8 cellular contexts compared by ENCODE assay signal in the genomic region with DNA sequence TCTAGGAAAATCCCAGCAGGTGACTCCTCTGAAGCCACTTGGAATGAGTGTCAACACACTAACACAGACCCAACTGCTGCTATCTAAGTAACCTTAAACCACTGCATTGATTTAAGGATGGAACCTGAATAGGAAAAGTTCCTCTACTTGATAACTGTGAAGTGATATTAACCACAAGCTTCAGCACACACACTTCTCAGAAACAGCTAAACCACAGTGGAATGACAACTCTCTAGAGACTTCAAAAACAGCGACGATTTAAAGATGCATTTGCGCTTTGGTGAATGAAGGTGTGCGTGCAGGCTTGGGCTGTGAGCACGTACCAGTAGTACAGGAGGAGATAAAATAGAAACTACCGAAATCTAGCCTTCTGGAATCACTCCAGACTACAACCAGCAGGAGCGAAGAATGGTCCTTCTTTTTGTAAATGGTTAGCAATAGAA.
A peak's percentile ranks its signal among the peaks of the same experiment; 100 is the strongest.
DNase-seq lines count a peak whose midpoint lies in the region; ATAC-seq, FAIRE-seq and TF ChIP-seq lines count a peak whose summit lies in the region.

No MANE protein-coding gene starts in this region.

- DNase-seq in AML-193 (lab: John Stamatoyannopoulos, UW), result peak; percentile 17 to 31
- DNase-seq in NCI-H2107 treated with DMSO at 0.1 percent for 48 hours (lab: John Stamatoyannopoulos, UW; ENCODE audit: unreplicated experiment), result peak; percentile 67
- peak; percentile 45 to 63 for DNase-seq in activated T-cell treated with anti-CD3 and anti-CD28 coated beads, Interleukin-2, amount 50 U/mL, for 48 hours
- DNase-seq in Right ventricle myocardium superior, result no peak
- DNase-seq in gastrocnemius medialis, result no peak
- no peak for DNase-seq in cerebellum (ENCODE audit: low spot score)
- DNase-seq in H54 (ENCODE audit: insufficient read length, low spot score), result no peak

- peak overlapping the region; percentile 90 to 97 (median 93) for H3K27ac ChIP-seq in gastrocnemius medialis

- in situ Hi-C loops in gastrocnemius medialis (cut with MboI; ENCODE audit: low sequenced_read_pairs in 4 of 4), result loop anchor here in 1 of 4 donors (10.0 kb wide), 1 partner anchor 115 kb away; no protein-coding TSS in a partner anchor

- H3K4me1 ChIP-seq in gastrocnemius medialis, result peaks cover 33 to 52% of the 10 kb centered on the region in 2 donors

- no peak for FAIRE-seq in H54 (lab: Jason Lieb, UNC)

- TF ChIP-seq CTCF in gastrocnemius medialis (IDR thresholded peaks at IDR 0.05 in 4 of 5, conservative IDR thresholded peaks at IDR 0.05 in 1 of 5), result no peak

- H3K36me3 ChIP-seq in gastrocnemius medialis, result peaks cover 0 to 11% of the 10 kb centered on the region in 2 donors

- H3K4me3 ChIP-seq in gastrocnemius medialis, result peak overlapping the region; percentile 68 to 88 (median 78)

- no peaks in the 10 kb centered on the region for H3K27me3 ChIP-seq in gastrocnemius medialis

- intact Hi-C loops in Right ventricle myocardium superior (cut with DNase I) (loop anchor here (5.0 kb wide), 1 partner anchor 113 kb away; no protein-coding TSS in a partner anchor), gastrocnemius medialis (cut with DNase I; ENCODE audit: low total_unique reads) (loop anchor here (5.0 kb wide), 3 partner anchors 83 to 138 kb away; a partner anchor contains a TSS)

- TF ChIP-seq POLR2A in gastrocnemius medialis (IDR thresholded peaks at IDR 0.05) (peak in 1 of 2 donors; percentile 45), H54 (IDR thresholded peaks at IDR 0.05; ENCODE audit: low read depth, low read length) (no peak)

- ATAC-seq in GM21381 (IDR thresholded peaks at IDR 0.05; ENCODE audit: unreplicated experiment), result peak; percentile 49
- ATAC-seq in Right ventricle myocardium superior (ENCODE audit: poor library complexity), result peak; percentile 42
- ATAC-seq in gastrocnemius medialis, result peak; percentile 66 to 71

- no peaks in the 10 kb centered on the region for H3K9me3 ChIP-seq in gastrocnemius medialis

Comparison
In these comparisons a context has a peak if more than half of its experiments do, and no peak if none do; other contexts are left out.
1. DNase-seq: peak in AML-193 (2 of 2), NCI-H2107 treated with DMSO at 0.1 percent for 48 hours (single experiment) and activated T-cell treated with anti-CD3 and anti-CD28 coated beads, Interleukin-2, amount 50 U/mL, for 48 hours (2 of 2); none in Right ventricle myocardium superior (single experiment), gastrocnemius medialis (0 of 2), cerebellum (single experiment) and H54 (single experiment).
2. Peak in every context shown above with its lines, with median percentiles within 50 percentile points of each other: ATAC-seq.